Comparison of ENCODE assay signal across 21 cellular contexts in the genomic region with DNA sequence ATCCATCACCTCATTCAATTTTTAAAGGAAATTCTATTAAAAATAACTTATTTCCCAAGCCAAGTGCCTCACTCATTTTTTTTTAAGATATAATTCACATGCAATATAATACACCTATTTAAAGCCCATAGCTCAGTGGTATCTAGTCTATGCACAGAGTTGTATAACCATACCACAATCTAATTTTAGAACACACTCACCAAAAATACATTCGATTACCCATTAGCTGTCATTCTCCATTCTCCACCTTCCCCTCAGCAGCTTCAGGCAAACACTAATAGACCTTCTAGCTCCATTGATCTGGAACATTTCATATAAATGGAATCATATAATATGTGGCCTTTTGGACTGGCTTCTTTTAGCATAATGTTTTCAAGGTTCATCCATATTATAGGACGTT. TPM values are rescaled to one million over a fixed set of nuclear protein-coding genes. Genes with fewer than 3 reads are reported as not detected.
DNase-seq lines count a peak whose midpoint lies in the region; ATAC-seq and TF ChIP-seq lines count a peak whose summit lies in the region.
"Had no signal": no experiment of that assay in that cellular context is flagged by ENCODE, and none has a peak within 500 bp of the region (broad histone marks: within the 10 kb centered on the region; RNA-seq: fewer than 3 reads in every experiment).

No MANE protein-coding gene starts in this region.

- H3K4me1 Mint-ChIP-seq in Calu3 (ENCODE audit: low read depth, unreplicated experiment) = peaks cover 60% of the 10 kb centered on the region
- H3K4me1 Mint-ChIP-seq in memory B cell = peaks cover 20% of the 10 kb centered on the region
- H3K4me1 Mint-ChIP-seq in type B pancreatic cell (ENCODE audit: unreplicated experiment) = peaks cover 23% of the 10 kb centered on the region

- peaks cover 16% of the 10 kb centered on the region for H3K36me3 Mint-ChIP-seq in Calu3 (ENCODE audit: insufficient read depth, unreplicated experiment)
- H3K36me3 Mint-ChIP-seq in memory B cell = peaks cover 12% of the 10 kb centered on the region
- H3K36me3 Mint-ChIP-seq in type B pancreatic cell = peaks cover 9% of the 10 kb centered on the region

- no peaks in the 10 kb centered on the region for H3K27me3 ChIP-seq in thyroid gland
- H3K27me3 ChIP-seq: Peyer's patch had no signal

- H3K4me3 Mint-ChIP-seq in Calu3 (ENCODE audit: low read depth, unreplicated experiment) = no peak overlapping the region
- no peak overlapping the region for H3K4me3 Mint-ChIP-seq in memory B cell
- H3K4me3 Mint-ChIP-seq in type B pancreatic cell = no peak overlapping the region

- H3K4me3 ChIP-seq in thyroid gland (replicated peaks in 1 of 3) = no peak overlapping the region
- H3K4me3 ChIP-seq: Peyer's patch, SK-N-MC had no signal

- ATAC-seq in GM18861 (IDR thresholded peaks at IDR 0.05; ENCODE audit: unreplicated experiment) (peak; percentile 35), HG03442 (IDR thresholded peaks at IDR 0.05; ENCODE audit: unreplicated experiment) (peak; percentile 30), memory B cell (ENCODE audit: low read depth) (no peak)
- ATAC-seq: HepG2 had no signal

- no peaks in the 10 kb centered on the region for H3K9me3 ChIP-seq in thyroid gland
- H3K9me3 ChIP-seq: Peyer's patch had no signal

- no peak for TF ChIP-seq POLR2A in thyroid gland (IDR thresholded peaks at IDR 0.05)

- H3K9me3 Mint-ChIP-seq in Calu3 (ENCODE audit: low read depth, unreplicated experiment) = peaks cover 6% of the 10 kb centered on the region
- H3K9me3 Mint-ChIP-seq in memory B cell = peaks cover 8% of the 10 kb centered on the region
- H3K9me3 Mint-ChIP-seq in type B pancreatic cell = peaks cover 11% of the 10 kb centered on the region

- intact Hi-C loops in Calu3 (cut with micrococcal nuclease; ENCODE audit: unreplicated experiment) (no loop called here), thyroid gland (cut with DNase I) (no loop called here)

- no peak overlapping the region for H3K27ac ChIP-seq in thyroid gland
- H3K27ac ChIP-seq: Peyer's patch, SK-N-MC had no signal

- TF ChIP-seq CTCF in Calu3 (IDR thresholded peaks at IDR 0.05; ENCODE audit: unreplicated experiment) = no peak
- TF ChIP-seq CTCF in type B pancreatic cell (conservative IDR thresholded peaks at IDR 0.05) = no peak
- TF ChIP-seq CTCF in thyroid gland (IDR thresholded peaks at IDR 0.05) = no peak

- H3K27ac Mint-ChIP-seq in Calu3 (ENCODE audit: unreplicated experiment) (peak overlapping the region; percentile 76), memory B cell (peak overlapping the region; percentile 17), type B pancreatic cell (no peak overlapping the region)

- H3K36me3 ChIP-seq in thyroid gland = no peaks in the 10 kb centered on the region
- H3K36me3 ChIP-seq: Peyer's patch had no signal

- H3K27me3 Mint-ChIP-seq in Calu3 (ENCODE audit: unreplicated experiment) (no peaks in the 10 kb centered on the region), memory B cell (no peaks in the 10 kb centered on the region), type B pancreatic cell (no peaks in the 10 kb centered on the region)

- no TSS peak for BruUV-seq in Calu3 (replicated peaks; lab: Mats Ljungman, UMichigan)

- CTCF ChIA-PET in Calu3 (lab: Charles Lee) = no interaction called here

- peaks cover 10% of the 10 kb centered on the region in 2 donors for H3K4me1 ChIP-seq in thyroid gland

- WGBS in thyroid gland, 2 donors = 85 to 89% methylated on average over 2 of the region's 2 CpGs

- DNase-seq in Calu3 (no peak), memory B cell (ENCODE audit: low spot score in 2 of 2) (no peak), type B pancreatic cell (ENCODE audit: extremely low spot score, unreplicated experiment) (no peak), thyroid gland (no peak), hepatic stellate cell (ENCODE audit: low spot score) (no peak)
- no peak for DNase-seq in activated CD4-positive, CD25-positive, alpha-beta regulatory T cell (lab: John Stamatoyannopoulos, UW)
- DNase-seq: C1 segment of cervical spinal cord, DMS 273 treated with DMSO at 0.1 percent for 48 hours, GDM1, GOT3, KG1, NCI-H1092, NCI-H2107, NCI-H2227 treated with DMSO at 0.1 percent for 48 hours, NCI-H524, Right ventricle myocardium superior had no signal

RNA-seq across cellular contexts. Expression of gene CLMN, which starts 49.5 kb away (rescaled TPM):
- total RNA-seq in Calu3 (2022) (104 and 111 TPM in 2 replicates), type B pancreatic cell (ENCODE audit: low replicate concordance) (10.2 and 23.0 TPM in 2 replicates), thyroid gland (10 to 100 TPM; 15.3 to 29.9 (median 17.8) TPM)
